ENCODE assay signal across 1 cellular context in the genomic region with DNA sequence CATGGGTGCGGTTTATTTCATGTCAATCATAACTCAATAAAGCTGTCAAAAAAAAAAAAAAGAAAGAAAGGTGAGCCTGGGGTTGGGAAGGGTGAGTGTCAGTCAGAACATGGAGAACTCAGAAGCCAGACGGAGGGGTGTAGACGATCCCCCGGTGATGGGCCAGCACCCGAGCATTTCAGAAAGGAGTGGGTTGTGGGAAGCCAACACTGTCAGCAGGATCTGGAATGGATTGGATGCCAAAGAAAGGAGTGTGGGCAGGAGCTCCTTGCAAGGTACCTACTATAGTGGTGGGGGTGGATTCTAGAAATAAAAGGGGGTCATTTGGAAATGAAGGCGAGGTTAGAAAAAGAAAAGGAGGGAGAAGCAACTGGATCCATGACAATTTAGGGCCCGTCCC.
TF ChIP-seq lines count a peak whose summit lies in the region.

No MANE protein-coding gene starts in this region.

TF ChIP-seq in HepG2, 621 proteins besides CTCF, POLR2A, EP300 and RAD21:
- TF ChIP-seq, protein P1, sequence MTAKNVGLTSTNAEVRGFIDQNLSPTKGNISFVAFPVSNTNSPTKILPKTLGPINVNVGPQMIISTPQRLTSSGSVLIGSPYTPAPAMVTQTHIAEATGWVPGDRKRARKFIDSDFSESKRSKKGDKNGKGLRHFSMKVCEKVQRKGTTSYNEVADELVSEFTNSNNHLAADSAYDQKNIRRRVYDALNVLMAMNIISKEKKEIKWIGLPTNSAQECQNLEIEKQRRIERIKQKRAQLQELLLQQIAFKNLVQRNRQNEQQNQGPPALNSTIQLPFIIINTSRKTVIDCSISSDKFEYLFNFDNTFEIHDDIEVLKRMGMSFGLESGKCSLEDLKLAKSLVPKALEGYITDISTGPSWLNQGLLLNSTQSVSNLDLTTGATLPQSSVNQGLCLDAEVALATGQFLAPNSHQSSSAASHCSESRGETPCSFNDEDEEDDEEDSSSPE (CRISPR knock-in tag; IDR thresholded peaks at IDR 0.05), result no peak
- no peak for TF ChIP-seq ZNF230 (CRISPR knock-in tag; IDR thresholded peaks at IDR 0.05)
- no peak for TF ChIP-seq SOX13 (IDR thresholded peaks at IDR 0.05)
- no peak for TF ChIP-seq SOX13 (CRISPR knock-in tag; conservative IDR thresholded peaks at IDR 0.05 in 1 of 2, IDR thresholded peaks at IDR 0.05 in 1 of 2)
- TF ChIP-seq DNMT3B (CRISPR knock-in tag; conservative IDR thresholded peaks at IDR 0.05), result no peak
- no peak for TF ChIP-seq SALL2 (CRISPR knock-in tag; IDR thresholded peaks at IDR 0.05)
- no peak for TF ChIP-seq MED1 (CRISPR knock-in tag; IDR thresholded peaks at IDR 0.05)
- no peak for TF ChIP-seq ZMYM2 (CRISPR knock-in tag; IDR thresholded peaks at IDR 0.05)
- TF ChIP-seq SMARCE1 (IDR thresholded peaks at IDR 0.05; ENCODE audit: borderline replicate concordance), result no peak
